Comparison of ENCODE assay signal across 8 cellular contexts in genomic region chr11:16737860-16738197, GRCh38. TPM values are rescaled to one million over a fixed set of nuclear protein-coding genes. Genes with fewer than 3 reads are reported as not detected.
A peak's percentile ranks its signal among the peaks of the same experiment; 100 is the strongest.
DNase-seq lines count a peak whose midpoint lies in the region; ATAC-seq and TF ChIP-seq lines count a peak whose summit lies in the region.

No MANE protein-coding gene starts in this region.

- TF ChIP-seq POLR2A in spleen (IDR thresholded peaks at IDR 0.05), result no peak

- H3K4me3 ChIP-seq in cardiac muscle cell (peak overlapping the region; percentile 85), spleen (peak overlapping the region; percentile 56 to 87 (median 66))

- H3K36me3 ChIP-seq in cardiac muscle cell (no peaks in the 10 kb centered on the region), spleen (peaks cover 0 to 21% (median 2%) of the 10 kb centered on the region in 6 donors)

- H3K4me1 ChIP-seq in cardiac muscle cell (ENCODE audit: low read depth), result no peaks in the 10 kb centered on the region
- H3K4me1 ChIP-seq in spleen, result peaks cover 25 to 45% (median 41%) of the 10 kb centered on the region in 6 donors

- H3K27me3 ChIP-seq in cardiac muscle cell, result no peaks in the 10 kb centered on the region
- no peaks in the 10 kb centered on the region for H3K27me3 ChIP-seq in spleen (replicated peaks in 1 of 7)

- DNase-seq in RKO (ENCODE audit: low spot score) (peak; percentile 40), cardiac muscle cell (ENCODE audit: low read depth in 1 of 2, low spot score in 1 of 2) (peak; percentile 27 to 38), spleen (no peak), occipital lobe (lab: John Stamatoyannopoulos, UW) (no peak), activated gamma-delta T cell (lab: John Stamatoyannopoulos, UW) (no peak)
- DNase-seq in stimulated activated CD4-positive, alpha-beta T cell treated with anti-CD3 and anti-CD28 coated beads, Interleukin-4, amount 100 ng/mL, for 24 hours, result no peak

- intact Hi-C loops in spleen (cut with DNase I; ENCODE audit: low total_unique reads), result no loop called here

- WGBS in spleen, 5 donors, result 0 to 2% (median 0%) methylated on average over 6 of the region's 6 CpGs

- ATAC-seq in GM18867 (IDR thresholded peaks at IDR 0.05; ENCODE audit: unreplicated experiment) (peak; percentile 11), HG02642 (IDR thresholded peaks at IDR 0.05; ENCODE audit: poor library complexity, unreplicated experiment) (peak; percentile 19)

- no peaks in the 10 kb centered on the region for H3K9me3 ChIP-seq in cardiac muscle cell (ENCODE audit: low read depth)
- no peaks in the 10 kb centered on the region for H3K9me3 ChIP-seq in spleen

- TF ChIP-seq CTCF in cardiac muscle cell (IDR thresholded peaks at IDR 0.05; ENCODE audit: low read depth, low read length) (no peak), spleen (IDR thresholded peaks at IDR 0.05 in 8 of 11, conservative IDR thresholded peaks at IDR 0.05 in 3 of 11) (no peak)

- peak overlapping the region; percentile 99 for H3K27ac ChIP-seq in cardiac muscle cell
- H3K27ac ChIP-seq in spleen, result peak overlapping the region; percentile 92 to 98 (median 96)

RNA-seq across cellular contexts. Expression of gene C11orf58, which starts 0.6 kb away (rescaled TPM):
- total RNA-seq in cardiac muscle cell (183 and 232 TPM in 2 replicates), spleen (100 to 1,000 TPM; 107 to 147 (median 126) TPM), occipital lobe (266 TPM)
- polyA plus RNA-seq in cardiac muscle cell (157 and 188 TPM in 2 replicates), spleen (100 to 1,000 TPM in 2 of 3 donors, 10 to 100 TPM in 1; 83.9 to 136 (median 108) TPM)

Comparison
In these comparisons a context has a peak if more than half of its experiments do, and no peak if none do; other contexts are left out.
1. DNase-seq: peak in RKO (single experiment) and cardiac muscle cell (2 of 2); none in spleen (single experiment), stimulated activated CD4-positive, alpha-beta T cell treated with anti-CD3 and anti-CD28 coated beads, Interleukin-4, amount 100 ng/mL, for 24 hours (single experiment), occipital lobe (single experiment) and activated gamma-delta T cell (single experiment).